ENCODE assay signal across 14 cellular contexts in genomic region chr18:9296233-9297006, GRCh38.
"Had no signal": no experiment of that assay in that cellular context is flagged by ENCODE, and none has a peak within 500 bp of the region (broad histone marks: within the 10 kb centered on the region; RNA-seq: fewer than 3 reads in every experiment).

No MANE protein-coding gene starts in this region.

- ATAC-seq: body of pancreas; stimulated activated naive CD8-positive, alpha-beta T cell treated with anti-CD3 and anti-CD28 coated beads, Interleukin-15, amount 100 ng/mL, for 72 hours had no signal

- H3K9me3 ChIP-seq: body of pancreas, testis had no signal

- H3K4me1 ChIP-seq: body of pancreas, testis, upper lobe of right lung had no signal

- DNase-seq: activated CD4-positive, alpha-beta T cell treated with anti-CD3 and anti-CD28 coated beads, Interleukin-2, amount 50 U/mL, for 4 hours; activated CD4-positive, CD25-positive, alpha-beta regulatory T cell treated with anti-CD3 and anti-CD28 coated beads, Interleukin-2, amount 50 U/mL, for 72 hours; activated T-cell treated with anti-CD3 and anti-CD28 coated beads, Interleukin-2, amount 50 U/mL, for 1 hour; amniotic stem cell; body of pancreas; central memory CD4-positive, alpha-beta T cell; cortex of kidney; effector memory CD4-positive, alpha-beta T cell; kidney glomerular epithelial cell; stimulated activated CD4-positive, alpha-beta T cell treated with anti-CD3 and anti-CD28 coated beads, Interleukin-4, amount 100 ng/mL, for 1 hour; stimulated activated CD8-positive, alpha-beta memory T cell treated with anti-CD3 and anti-CD28 coated beads, Interleukin-4, amount 100 ng/mL, for 48 hours; stimulated activated naive CD8-positive, alpha-beta T cell treated with anti-CD3 and anti-CD28 coated beads, Interleukin-15, amount 100 ng/mL, for 72 hours; testis; upper lobe of right lung had no signal

- H3K27ac ChIP-seq: body of pancreas, testis, upper lobe of right lung had no signal

- H3K4me3 ChIP-seq: body of pancreas, testis, upper lobe of right lung had no signal

- H3K27me3 ChIP-seq: body of pancreas, testis, upper lobe of right lung had no signal

- H3K36me3 ChIP-seq: upper lobe of right lung had no signal
